In genomic region chr12:18400186-18400585, GRCh38 we compare ENCODE assay signal across 18 cellular contexts.
A peak's percentile ranks its signal among the peaks of the same experiment; 100 is the strongest.
DNase-seq lines count a peak whose midpoint lies in the region; TF ChIP-seq lines count a peak whose summit lies in the region.
"Had no signal": no experiment of that assay in that cellular context is flagged by ENCODE, and none has a peak within 500 bp of the region (broad histone marks: within the 10 kb centered on the region; RNA-seq: fewer than 3 reads in every experiment).

No MANE protein-coding gene starts in this region.

- H3K27ac Mint-ChIP-seq in nephron = peak overlapping the region in 2 of 3 experiments; percentile 58 to 72
- H3K27ac Mint-ChIP-seq: B cell; CD4-positive, alpha-beta T cell had no signal

- no peak for TF ChIP-seq CTCF in nephron (IDR thresholded peaks at IDR 0.05; ENCODE audit: unreplicated experiment in 3 of 3)
- no peak for TF ChIP-seq CTCF in transverse colon (IDR thresholded peaks at IDR 0.05)

- H3K4me1 ChIP-seq in adipocyte (ENCODE audit: control insufficient read depth, insufficient read depth, low read length) = peaks cover 8% of the 10 kb centered on the region
- H3K4me1 ChIP-seq in transverse colon = no peaks in the 10 kb centered on the region
- H3K4me1 ChIP-seq: A549 had no signal

- in situ Hi-C loops in transverse colon (cut with MboI; ENCODE audit: low pct_ligation_motif_present in 1 of 4, low pct_unique_long_range_greater_than_20kb in 1 of 4, low sequenced_read_pairs in 3 of 4) = no loop called here

- no peak overlapping the region for H3K4me3 ChIP-seq in adipocyte (ENCODE audit: low read length)
- H3K4me3 ChIP-seq in transverse colon = no peak overlapping the region
- H3K4me3 ChIP-seq: A549, GM23248 had no signal

- H3K4me1 Mint-ChIP-seq in nephron = peaks cover 21% of the 10 kb centered on the region
- H3K4me1 Mint-ChIP-seq: B cell had no signal

- H3K9me3 Mint-ChIP-seq in nephron = no peaks in the 10 kb centered on the region
- H3K9me3 Mint-ChIP-seq: CD4-positive, alpha-beta T cell had no signal

- WGBS in transverse colon (ENCODE audit: low coverage in 1 of 2), 2 donors = 83 to 90% methylated on average over 1 of the region's 1 CpG

- H3K27me3 ChIP-seq in adipocyte (replicated peaks; ENCODE audit: control insufficient read depth, insufficient read depth, low read length) (no peaks in the 10 kb centered on the region), transverse colon (no peaks in the 10 kb centered on the region)

- H3K36me3 ChIP-seq in adipocyte (ENCODE audit: control insufficient read depth, insufficient read depth, low read length, severe bottlenecking) (no peaks in the 10 kb centered on the region), transverse colon (no peaks in the 10 kb centered on the region)

- H3K27me3 Mint-ChIP-seq in nephron (ENCODE audit: low read depth) = no peaks in the 10 kb centered on the region
- H3K27me3 Mint-ChIP-seq: B cell; CD4-positive, alpha-beta T cell had no signal

- TF ChIP-seq EP300 in transverse colon (IDR thresholded peaks at IDR 0.05; ENCODE audit: low read depth) = no peak

- DNase-seq in EH (ENCODE audit: low read depth) (peak; percentile 75), adipocyte (ENCODE audit: low read depth) (peak; percentile 7), dermis blood vessel endothelial cell (peak; percentile 68), transverse colon (no peak), RPMI8226 (no peak), NCI-H526 (lab: John Stamatoyannopoulos, UW) (no peak)
- no peak for DNase-seq in stimulated activated CD4-positive, alpha-beta T cell treated with anti-CD3 and anti-CD28 coated beads, Interleukin-1b, Interleukin-23, amount 100 ng/mL, for 48 hours
- DNase-seq: CD4-positive, alpha-beta T cell; DMS79; GDM1; GM23248; NCI-H1092; NCI-H446; NCI-H774; SHP77 had no signal

- H3K4me3 Mint-ChIP-seq in nephron = no peak overlapping the region
- H3K4me3 Mint-ChIP-seq: B cell; CD4-positive, alpha-beta T cell had no signal

- no peaks in the 10 kb centered on the region for H3K36me3 Mint-ChIP-seq in nephron (ENCODE audit: low read depth)

- H3K9me3 ChIP-seq in adipocyte (ENCODE audit: control insufficient read depth, low read length) (no peaks in the 10 kb centered on the region), transverse colon (no peaks in the 10 kb centered on the region)
- H3K9me3 ChIP-seq: A549 had no signal

- no peak overlapping the region for H3K27ac ChIP-seq in transverse colon
- H3K27ac ChIP-seq: A549, GM23248 had no signal

- TF ChIP-seq POLR2A in transverse colon (IDR thresholded peaks at IDR 0.05) = no peak

- H3K9ac ChIP-seq in adipocyte (ENCODE audit: low read length) = no peak overlapping the region
- H3K9ac ChIP-seq: GM23248 had no signal

- intact Hi-C loops in transverse colon (cut with DNase I; ENCODE audit: low total_unique reads) = no loop called here

Comparison
In these comparisons a context has a peak if more than half of its experiments do, and no peak if none do; other contexts are left out.
1. DNase-seq: peak in EH (single experiment), adipocyte (single experiment) and dermis blood vessel endothelial cell (single experiment); none in transverse colon (single experiment), RPMI8226 (single experiment), stimulated activated CD4-positive, alpha-beta T cell treated with anti-CD3 and anti-CD28 coated beads, Interleukin-1b, Interleukin-23, amount 100 ng/mL, for 48 hours (single experiment) and NCI-H526 (0 of 2).